16 cellular contexts compared by ENCODE assay signal in genomic region chr15:38297623-38298388, GRCh38. TPM values are rescaled to one million over a fixed set of nuclear protein-coding genes. Genes with fewer than 3 reads are reported as not detected.
DNase-seq lines count a peak whose midpoint lies in the region; ATAC-seq and TF ChIP-seq lines count a peak whose summit lies in the region.
"Had no signal": no experiment of that assay in that cellular context is flagged by ENCODE, and none has a peak within 500 bp of the region (broad histone marks: within the 10 kb centered on the region; RNA-seq: fewer than 3 reads in every experiment).

No MANE protein-coding gene starts in this region.

- no peak overlapping the region for H3K27ac Mint-ChIP-seq in activated CD8-positive, alpha-beta T cell treated with anti-CD3 and anti-CD28 coated beads for 36 hours
- H3K27ac Mint-ChIP-seq in activated CD8-positive, alpha-beta T cell treated with anti-CD3 and anti-CD28 coated beads, Interleukin-2, amount 10 ng/mL, durations not matched to agents 7 days and 5 days, result no peak overlapping the region
- H3K27ac Mint-ChIP-seq: activated CD4-positive, alpha-beta T cell treated with anti-CD3 and anti-CD28 coated beads, Interleukin-2, amount 10 ng/mL, durations not matched to agents 7 days and 5 days; CD8-positive, alpha-beta memory T cell had no signal

- CTCF ChIA-PET in activated CD8-positive, alpha-beta T cell treated with anti-CD3 and anti-CD28 coated beads for 36 hours (lab: Charles Lee), result no interaction called here
- CTCF ChIA-PET in activated CD8-positive, alpha-beta T cell treated with anti-CD3 and anti-CD28 coated beads, Interleukin-2, amount 10 ng/mL, durations not matched to agents 7 days and 5 days (lab: Charles Lee), result interaction anchor here (0.7 kb wide), 1 partner anchor 393 kb away, joined by 3 read pairs; no protein-coding TSS in a partner anchor

- ATAC-seq in activated CD8-positive, alpha-beta T cell treated with anti-CD3 and anti-CD28 coated beads for 36 hours, result peak; percentile 60
- no peak for ATAC-seq in activated CD8-positive, alpha-beta T cell treated with anti-CD3 and anti-CD28 coated beads, Interleukin-2, amount 10 ng/mL, durations not matched to agents 7 days and 5 days
- ATAC-seq in HG02678 (IDR thresholded peaks at IDR 0.05; ENCODE audit: unreplicated experiment), result peak; percentile 68
- ATAC-seq in HG03565 (IDR thresholded peaks at IDR 0.05; ENCODE audit: unreplicated experiment), result no peak

- TF ChIP-seq CTCF in activated CD8-positive, alpha-beta T cell treated with anti-CD3 and anti-CD28 coated beads for 36 hours (IDR thresholded peaks at IDR 0.05), result no peak

- POLR2A ChIA-PET in activated CD8-positive, alpha-beta T cell treated with anti-CD3 and anti-CD28 coated beads for 36 hours (lab: Charles Lee), result no interaction called here
- POLR2A ChIA-PET in activated CD8-positive, alpha-beta T cell treated with anti-CD3 and anti-CD28 coated beads, Interleukin-2, amount 10 ng/mL, durations not matched to agents 7 days and 5 days (lab: Charles Lee), result no interaction called here

- H3K36me3 Mint-ChIP-seq in activated CD8-positive, alpha-beta T cell treated with anti-CD3 and anti-CD28 coated beads for 36 hours (ENCODE audit: low read depth), result no peaks in the 10 kb centered on the region
- no peaks in the 10 kb centered on the region for H3K36me3 Mint-ChIP-seq in activated CD8-positive, alpha-beta T cell treated with anti-CD3 and anti-CD28 coated beads, Interleukin-2, amount 10 ng/mL, durations not matched to agents 7 days and 5 days (ENCODE audit: low read depth)

- DNase-seq in activated CD8-positive, alpha-beta T cell treated with anti-CD3 and anti-CD28 coated beads for 36 hours, result no peak
- DNase-seq in activated CD8-positive, alpha-beta T cell treated with anti-CD3 and anti-CD28 coated beads, Interleukin-2, amount 10 ng/mL, durations not matched to agents 7 days and 5 days, result no peak
- peak; percentile 45 for DNase-seq in RPMI7951 (ENCODE audit: low read depth)
- DNase-seq in smooth muscle cell of the brain vasculature (ENCODE audit: low read depth, low spot score), result peak; percentile 21
- no peak for DNase-seq in activated CD8-positive, alpha-beta memory T cell treated with anti-CD3 and anti-CD28 coated beads for 24 hours
- no peak for DNase-seq in nucleus accumbens (lab: John Stamatoyannopoulos, UW)
- DNase-seq: activated CD4-positive, alpha-beta T cell treated with anti-CD3 and anti-CD28 coated beads, Interleukin-2, amount 10 ng/mL, durations not matched to agents 7 days and 5 days; CD8-positive, alpha-beta memory T cell; GF-D8; hypothalamus; NCI-H1105 treated with DMSO at 0.1 percent for 48 hours; NCI-H510A treated with DMSO at 0.1 percent for 48 hours had no signal

- peaks cover 13% of the 10 kb centered on the region for H3K4me1 Mint-ChIP-seq in activated CD8-positive, alpha-beta T cell treated with anti-CD3 and anti-CD28 coated beads for 36 hours (ENCODE audit: low read depth)
- H3K4me1 Mint-ChIP-seq in activated CD8-positive, alpha-beta T cell treated with anti-CD3 and anti-CD28 coated beads, Interleukin-2, amount 10 ng/mL, durations not matched to agents 7 days and 5 days (ENCODE audit: low read depth), result peaks cover 4% of the 10 kb centered on the region
- H3K4me1 Mint-ChIP-seq: activated CD4-positive, alpha-beta T cell treated with anti-CD3 and anti-CD28 coated beads, Interleukin-2, amount 10 ng/mL, durations not matched to agents 7 days and 5 days had no signal

- H3K4me3 Mint-ChIP-seq in activated CD8-positive, alpha-beta T cell treated with anti-CD3 and anti-CD28 coated beads for 36 hours, result no peak overlapping the region
- no peak overlapping the region for H3K4me3 Mint-ChIP-seq in activated CD8-positive, alpha-beta T cell treated with anti-CD3 and anti-CD28 coated beads, Interleukin-2, amount 10 ng/mL, durations not matched to agents 7 days and 5 days
- H3K4me3 Mint-ChIP-seq: activated CD4-positive, alpha-beta T cell treated with anti-CD3 and anti-CD28 coated beads, Interleukin-2, amount 10 ng/mL, durations not matched to agents 7 days and 5 days; CD8-positive, alpha-beta memory T cell; neural crest cell had no signal

- intact Hi-C loops in activated CD8-positive, alpha-beta T cell treated with anti-CD3 and anti-CD28 coated beads for 36 hours (cut with micrococcal nuclease), result no loop called here

- peaks cover 7% of the 10 kb centered on the region for H3K27me3 Mint-ChIP-seq in activated CD8-positive, alpha-beta T cell treated with anti-CD3 and anti-CD28 coated beads for 36 hours
- peaks cover 6% of the 10 kb centered on the region for H3K27me3 Mint-ChIP-seq in activated CD8-positive, alpha-beta T cell treated with anti-CD3 and anti-CD28 coated beads, Interleukin-2, amount 10 ng/mL, durations not matched to agents 7 days and 5 days (ENCODE audit: low read depth)

- H3K9me3 Mint-ChIP-seq in activated CD8-positive, alpha-beta T cell treated with anti-CD3 and anti-CD28 coated beads for 36 hours, result no peaks in the 10 kb centered on the region
- no peaks in the 10 kb centered on the region for H3K9me3 Mint-ChIP-seq in activated CD8-positive, alpha-beta T cell treated with anti-CD3 and anti-CD28 coated beads, Interleukin-2, amount 10 ng/mL, durations not matched to agents 7 days and 5 days (ENCODE audit: insufficient read depth)
- H3K9me3 Mint-ChIP-seq: activated CD4-positive, alpha-beta T cell treated with anti-CD3 and anti-CD28 coated beads, Interleukin-2, amount 10 ng/mL, durations not matched to agents 7 days and 5 days; neural crest cell had no signal

RNA-seq across cellular contexts. Expression of gene SPRED1, which starts 45.2 kb away (rescaled TPM):
- total RNA-seq in activated CD8-positive, alpha-beta T cell treated with anti-CD3 and anti-CD28 coated beads for 36 hours, result under 1 TPM; 0.77 to 0.96 TPM
- total RNA-seq in activated CD8-positive, alpha-beta T cell treated with anti-CD3 and anti-CD28 coated beads, Interleukin-2, amount 10 ng/mL, durations not matched to agents 7 days and 5 days, result under 1 TPM; 0.31 to 0.79 TPM
- total RNA-seq in RPMI7951 (2014; rRNA removed; shearing (Covaris generic)), result 57.7 and 67.6 TPM in 2 replicates
- total RNA-seq: T-helper 2 cell treated with Interferon-gamma antibody and Interleukin-4, amounts not matched to agents 100 ng/mL and 5 ng/mL, for 36 hours had no signal

Comparison
In these comparisons a context has a peak if more than half of its experiments do, and no peak if none do; other contexts are left out.
1. ATAC-seq: peak in activated CD8-positive, alpha-beta T cell treated with anti-CD3 and anti-CD28 coated beads for 36 hours (single experiment) and HG02678 (single experiment); none in activated CD8-positive, alpha-beta T cell treated with anti-CD3 and anti-CD28 coated beads, Interleukin-2, amount 10 ng/mL, durations not matched to agents 7 days and 5 days (single experiment) and HG03565 (single experiment).
2. DNase-seq: peak in RPMI7951 (single experiment) and smooth muscle cell of the brain vasculature (single experiment); none in activated CD8-positive, alpha-beta T cell treated with anti-CD3 and anti-CD28 coated beads for 36 hours (single experiment), activated CD8-positive, alpha-beta T cell treated with anti-CD3 and anti-CD28 coated beads, Interleukin-2, amount 10 ng/mL, durations not matched to agents 7 days and 5 days (single experiment), activated CD8-positive, alpha-beta memory T cell treated with anti-CD3 and anti-CD28 coated beads for 24 hours (single experiment) and nucleus accumbens (0 of 56).
3. RNA of gene SPRED1, which starts 45.2 kb away (total RNA-seq): 57.7 to 67.6 TPM in RPMI7951; 0.77 to 0.96 TPM in activated CD8-positive, alpha-beta T cell treated with anti-CD3 and anti-CD28 coated beads for 36 hours and 0.31 to 0.79 TPM in activated CD8-positive, alpha-beta T cell treated with anti-CD3 and anti-CD28 coated beads, Interleukin-2, amount 10 ng/mL, durations not matched to agents 7 days and 5 days; every median in the first group is over 10 times any median in the second.